20 cellular contexts compared by ENCODE assay signal in genomic region chr7:140069298-140069949, GRCh38. TPM values are rescaled to one million over a fixed set of nuclear protein-coding genes. Genes with fewer than 3 reads are reported as not detected.
DNase-seq lines count a peak whose midpoint lies in the region; ATAC-seq and TF ChIP-seq lines count a peak whose summit lies in the region.
"Had no signal": no experiment of that assay in that cellular context is flagged by ENCODE, and none has a peak within 500 bp of the region (broad histone marks: within the 10 kb centered on the region; RNA-seq: fewer than 3 reads in every experiment).

No MANE protein-coding gene starts in this region.

- POLR2A ChIA-PET in activated CD4-positive, alpha-beta T cell treated with anti-CD3 and anti-CD28 coated beads, Interleukin-2, amount 10 ng/mL, durations not matched to agents 7 days and 5 days (lab: Charles Lee): no interaction called here
- POLR2A ChIA-PET in naive thymus-derived CD8-positive, alpha-beta T cell (lab: Charles Lee): interaction anchor here (1.0 kb wide), 1 partner anchor 11 kb away, joined by 3 read pairs; no protein-coding TSS in a partner anchor

- peak; percentile 86 for ATAC-seq in activated T-helper 17 cell treated with anti-CD3 and anti-CD28 coated beads, Interleukin-2, amount 50 U/mL, for 72 hours (replicated peaks)
- peak; percentile 70 to 95 for ATAC-seq in naive thymus-derived CD8-positive, alpha-beta T cell
- ATAC-seq: HCT116, Right ventricle myocardium inferior had no signal

- WGBS in suprapubic skin: 96% methylated on average over 4 of the region's 4 CpGs

- peaks cover 19% of the 10 kb centered on the region for H3K36me3 Mint-ChIP-seq in activated CD4-positive, alpha-beta T cell treated with anti-CD3 and anti-CD28 coated beads, Interleukin-2, amount 10 ng/mL, durations not matched to agents 7 days and 5 days (ENCODE audit: low read depth)
- peaks cover 17% of the 10 kb centered on the region for H3K36me3 Mint-ChIP-seq in activated naive CD8-positive, alpha-beta T cell
- H3K36me3 Mint-ChIP-seq in activated naive CD8-positive, alpha-beta T cell treated with anti-CD3 and anti-CD28 coated beads for 36 hours: peaks cover 10% of the 10 kb centered on the region
- no peaks in the 10 kb centered on the region for H3K36me3 Mint-ChIP-seq in activated T-helper 17 cell treated with anti-CD3 and anti-CD28 coated beads, Interleukin-2, amount 50 U/mL, for 72 hours (ENCODE audit: low read depth)
- peaks cover 0 to 16% (median 15%) of the 10 kb centered on the region in 3 donors for H3K36me3 Mint-ChIP-seq in naive thymus-derived CD8-positive, alpha-beta T cell

- peaks cover 9% of the 10 kb centered on the region for H3K4me1 Mint-ChIP-seq in activated CD4-positive, alpha-beta T cell treated with anti-CD3 and anti-CD28 coated beads, Interleukin-2, amount 10 ng/mL, durations not matched to agents 7 days and 5 days
- peaks cover 10% of the 10 kb centered on the region for H3K4me1 Mint-ChIP-seq in activated naive CD8-positive, alpha-beta T cell (ENCODE audit: low read depth)
- H3K4me1 Mint-ChIP-seq in activated naive CD8-positive, alpha-beta T cell treated with anti-CD3 and anti-CD28 coated beads for 36 hours: peaks cover 12% of the 10 kb centered on the region
- no peaks in the 10 kb centered on the region for H3K4me1 Mint-ChIP-seq in activated T-helper 17 cell treated with anti-CD3 and anti-CD28 coated beads, Interleukin-2, amount 50 U/mL, for 72 hours
- H3K4me1 Mint-ChIP-seq in naive thymus-derived CD8-positive, alpha-beta T cell: peaks cover 6 to 18% (median 12%) of the 10 kb centered on the region in 4 donors

- no peak for TF ChIP-seq CTCF in suprapubic skin (IDR thresholded peaks at IDR 0.05)

- no peak overlapping the region for H3K4me3 Mint-ChIP-seq in activated CD4-positive, alpha-beta T cell treated with anti-CD3 and anti-CD28 coated beads, Interleukin-2, amount 10 ng/mL, durations not matched to agents 7 days and 5 days
- no peak overlapping the region for H3K4me3 Mint-ChIP-seq in activated naive CD8-positive, alpha-beta T cell
- no peak overlapping the region for H3K4me3 Mint-ChIP-seq in activated naive CD8-positive, alpha-beta T cell treated with anti-CD3 and anti-CD28 coated beads for 36 hours
- no peak overlapping the region for H3K4me3 Mint-ChIP-seq in activated T-helper 17 cell treated with anti-CD3 and anti-CD28 coated beads, Interleukin-2, amount 50 U/mL, for 72 hours
- peak overlapping the region in 1 of 10 donors; percentile 1 for H3K4me3 Mint-ChIP-seq in naive thymus-derived CD8-positive, alpha-beta T cell

- no peak for TF ChIP-seq POLR2A in suprapubic skin (IDR thresholded peaks at IDR 0.05)

- H3K27me3 ChIP-seq in suprapubic skin: peaks cover 4% of the 10 kb centered on the region
- H3K27me3 ChIP-seq: BLaER1, Peyer's patch had no signal

- H3K27me3 Mint-ChIP-seq in activated CD4-positive, alpha-beta T cell treated with anti-CD3 and anti-CD28 coated beads, Interleukin-2, amount 10 ng/mL, durations not matched to agents 7 days and 5 days: peaks cover 17% of the 10 kb centered on the region
- H3K27me3 Mint-ChIP-seq in activated naive CD8-positive, alpha-beta T cell: no peaks in the 10 kb centered on the region
- no peaks in the 10 kb centered on the region for H3K27me3 Mint-ChIP-seq in activated naive CD8-positive, alpha-beta T cell treated with anti-CD3 and anti-CD28 coated beads for 36 hours
- H3K27me3 Mint-ChIP-seq in activated T-helper 17 cell treated with anti-CD3 and anti-CD28 coated beads, Interleukin-2, amount 50 U/mL, for 72 hours: no peaks in the 10 kb centered on the region
- H3K27me3 Mint-ChIP-seq in naive thymus-derived CD8-positive, alpha-beta T cell: no peaks in the 10 kb centered on the region

- peaks cover 4% of the 10 kb centered on the region for H3K9me3 ChIP-seq in suprapubic skin

- TF ChIP-seq EP300 in suprapubic skin (IDR thresholded peaks at IDR 0.05): no peak

- no peak overlapping the region for H3K27ac Mint-ChIP-seq in activated CD4-positive, alpha-beta T cell treated with anti-CD3 and anti-CD28 coated beads, Interleukin-2, amount 10 ng/mL, durations not matched to agents 7 days and 5 days
- peak overlapping the region; percentile 6 for H3K27ac Mint-ChIP-seq in activated naive CD8-positive, alpha-beta T cell
- H3K27ac Mint-ChIP-seq in activated naive CD8-positive, alpha-beta T cell treated with anti-CD3 and anti-CD28 coated beads for 36 hours: no peak overlapping the region
- peak overlapping the region; percentile 63 for H3K27ac Mint-ChIP-seq in activated T-helper 17 cell treated with anti-CD3 and anti-CD28 coated beads, Interleukin-2, amount 50 U/mL, for 72 hours
- peak overlapping the region in 4 of 10 donors; percentile 19 to 42 (median 24) for H3K27ac Mint-ChIP-seq in naive thymus-derived CD8-positive, alpha-beta T cell

- no peak overlapping the region for H3K27ac ChIP-seq in suprapubic skin
- H3K27ac ChIP-seq: BLaER1, Peyer's patch had no signal

- H3K36me3 ChIP-seq in suprapubic skin: no peaks in the 10 kb centered on the region
- H3K36me3 ChIP-seq: BLaER1, Peyer's patch had no signal

- CTCF ChIA-PET in activated CD4-positive, alpha-beta T cell treated with anti-CD3 and anti-CD28 coated beads, Interleukin-2, amount 10 ng/mL, durations not matched to agents 7 days and 5 days (lab: Charles Lee): interaction anchor here (0.8 kb wide), 1 partner anchor 182 kb away, joined by 3 read pairs; no protein-coding TSS in a partner anchor

- peak; percentile 16 for DNase-seq in activated CD4-positive, alpha-beta T cell treated with anti-CD3 and anti-CD28 coated beads, Interleukin-2, amount 10 ng/mL, durations not matched to agents 7 days and 5 days
- no peak for DNase-seq in activated CD4-positive, alpha-beta T cell treated with anti-CD3 and anti-CD28 coated beads, Interleukin-2, amount 50 U/mL, for 1 hour
- no peak for DNase-seq in activated naive CD8-positive, alpha-beta T cell treated with anti-CD3 and anti-CD28 coated beads for 36 hours
- peak in 4 of 10 donors; percentile 15 to 28 (median 26) for DNase-seq in naive thymus-derived CD8-positive, alpha-beta T cell
- DNase-seq in suprapubic skin (ENCODE audit: low spot score in 2 of 2) (no peak), NCI-H1092 treated with DMSO at 0.1 percent for 48 hours (lab: John Stamatoyannopoulos, UW) (no peak)
- DNase-seq: DMS79; GOT3; KBM-7; NCI-H1694 treated with DMSO at 0.1 percent for 48 hours; NCI-H2107; NCI-H510A; NCI-H748 treated with DMSO at 0.1 percent for 48 hours; NK-92 treated with Interleukin-12 subunit alpha and Interleukin-12 subunit beta, amount 100 ng/mL, for 24 hours; Peyer's patch had no signal

- H3K4me1 ChIP-seq in suprapubic skin: no peaks in the 10 kb centered on the region
- H3K4me1 ChIP-seq: BLaER1, Peyer's patch had no signal

- H3K9me3 Mint-ChIP-seq in activated CD4-positive, alpha-beta T cell treated with anti-CD3 and anti-CD28 coated beads, Interleukin-2, amount 10 ng/mL, durations not matched to agents 7 days and 5 days: peaks cover 27% of the 10 kb centered on the region
- H3K9me3 Mint-ChIP-seq in activated naive CD8-positive, alpha-beta T cell (ENCODE audit: low read depth): peaks cover 19% of the 10 kb centered on the region
- peaks cover 28% of the 10 kb centered on the region for H3K9me3 Mint-ChIP-seq in activated naive CD8-positive, alpha-beta T cell treated with anti-CD3 and anti-CD28 coated beads for 36 hours
- peaks cover 15% of the 10 kb centered on the region for H3K9me3 Mint-ChIP-seq in activated T-helper 17 cell treated with anti-CD3 and anti-CD28 coated beads, Interleukin-2, amount 50 U/mL, for 72 hours
- H3K9me3 Mint-ChIP-seq in naive thymus-derived CD8-positive, alpha-beta T cell: peaks cover 8 to 30% (median 15%) of the 10 kb centered on the region in 9 donors

- H3K4me3 ChIP-seq in suprapubic skin: no peak overlapping the region
- H3K4me3 ChIP-seq: BLaER1, Peyer's patch had no signal

RNA-seq across cellular contexts. Expression of gene PARP12, which starts 6.7 kb away (rescaled TPM):
- 100 to 1,000 TPM; 121 to 129 TPM for total RNA-seq in activated CD4-positive, alpha-beta T cell treated with anti-CD3 and anti-CD28 coated beads, Interleukin-2, amount 10 ng/mL, durations not matched to agents 7 days and 5 days
- total RNA-seq in activated naive CD8-positive, alpha-beta T cell treated with anti-CD3 and anti-CD28 coated beads for 36 hours: 10 to 100 TPM; 32.4 to 33.6 TPM
- total RNA-seq in activated T-helper 17 cell treated with anti-CD3 and anti-CD28 coated beads, Interleukin-2, amount 50 U/mL, for 72 hours: 10 to 100 TPM; 17.4 to 43.6 TPM
- 100 to 1,000 TPM; 105 to 106 TPM for total RNA-seq in naive thymus-derived CD8-positive, alpha-beta T cell
- 10 to 100 TPM; 18.9 to 34.6 (median 28.1) TPM for polyA plus RNA-seq in naive thymus-derived CD8-positive, alpha-beta T cell
- 10 to 100 TPM; 22.7 to 81.0 (median 27.0) TPM for total RNA-seq in suprapubic skin

Comparison
In these comparisons a context has a peak if more than half of its experiments do, and no peak if none do; other contexts are left out.
1. H3K27ac Mint-ChIP-seq: peak in activated naive CD8-positive, alpha-beta T cell (single experiment) and activated T-helper 17 cell treated with anti-CD3 and anti-CD28 coated beads, Interleukin-2, amount 50 U/mL, for 72 hours (single experiment); none in activated CD4-positive, alpha-beta T cell treated with anti-CD3 and anti-CD28 coated beads, Interleukin-2, amount 10 ng/mL, durations not matched to agents 7 days and 5 days (single experiment) and activated naive CD8-positive, alpha-beta T cell treated with anti-CD3 and anti-CD28 coated beads for 36 hours (single experiment).